ENCODE assay signal across 8 cellular contexts in genomic region chr20:34877002-34877264, GRCh38. TPM values are rescaled to one million over a fixed set of nuclear protein-coding genes. Genes with fewer than 3 reads are reported as not detected.
A peak's percentile ranks its signal among the peaks of the same experiment; 100 is the strongest.
DNase-seq lines count a peak whose midpoint lies in the region; ATAC-seq, FAIRE-seq and TF ChIP-seq lines count a peak whose summit lies in the region.

No MANE protein-coding gene starts in this region.

- peaks cover 40% of the 10 kb centered on the region for H3K4me1 Mint-ChIP-seq in activated naive CD8-positive, alpha-beta T cell treated with anti-CD3 and anti-CD28 coated beads for 36 hours

- H3K4me1 ChIP-seq in SK-N-SH (ENCODE audit: control insufficient read depth in 1 of 2, insufficient read depth in 2 of 2, low read depth in 1 of 2, low read length in 1 of 2): peaks cover 0 to 16% of the 10 kb centered on the region in 2 experiments; a peak in 2 of 4 replicates
- H3K4me1 ChIP-seq in keratinocyte (ENCODE audit: control insufficient read depth, extremely low read depth, insufficient read depth, low read length): peaks cover 27% of the 10 kb centered on the region
- H3K4me1 ChIP-seq in subcutaneous abdominal adipose tissue (ENCODE audit: control insufficient read depth in 5 of 5, insufficient read depth in 5 of 5, low read length in 5 of 5): peaks cover 3 to 66% (median 60%) of the 10 kb centered on the region in 5 donors

- H3K79me2 ChIP-seq in SK-N-SH (ENCODE audit: insufficient read depth) (peaks cover 20% of the 10 kb centered on the region; the same call in 1 of the 2 replicates), keratinocyte (ENCODE audit: control insufficient read depth, insufficient read depth, low read length) (peaks cover 31% of the 10 kb centered on the region)

- H3K36me3 ChIP-seq in SK-N-SH (replicated peaks in 1 of 2; ENCODE audit: control insufficient read depth in 1 of 2, insufficient read depth in 2 of 2, low read length in 1 of 2) (no peaks in the 10 kb centered on the region), keratinocyte (ENCODE audit: control insufficient read depth in 2 of 2, extremely low read depth in 1 of 2, insufficient read depth in 2 of 2, low read length in 2 of 2) (peaks cover 0 to 3% of the 10 kb centered on the region in 2 experiments), subcutaneous abdominal adipose tissue (ENCODE audit: control insufficient read depth in 5 of 5, insufficient read depth in 5 of 5, low read length in 5 of 5) (no peaks in the 10 kb centered on the region)

- H3K27me3 ChIP-seq in SK-N-SH (ENCODE audit: insufficient read depth) (no peaks in the 10 kb centered on the region), keratinocyte (ENCODE audit: control insufficient read depth, extremely low read depth, insufficient read depth, low read length) (no peaks in the 10 kb centered on the region), subcutaneous abdominal adipose tissue (ENCODE audit: control insufficient read depth in 5 of 5, insufficient read depth in 4 of 5, low read length in 5 of 5) (no peaks in the 10 kb centered on the region)

- H3K9me3 Mint-ChIP-seq in activated naive CD8-positive, alpha-beta T cell treated with anti-CD3 and anti-CD28 coated beads for 36 hours: no peaks in the 10 kb centered on the region

- H3K9ac ChIP-seq in SK-N-SH: peak overlapping the region; percentile 85
- H3K9ac ChIP-seq in keratinocyte (ENCODE audit: control insufficient read depth, extremely low read depth, insufficient read depth, low read length): peak overlapping the region; percentile 89
- peak overlapping the region; percentile 76 to 98 (median 95) for H3K9ac ChIP-seq in subcutaneous abdominal adipose tissue (ENCODE audit: low read length in 5 of 5)

- H3K4me3 Mint-ChIP-seq in activated naive CD8-positive, alpha-beta T cell treated with anti-CD3 and anti-CD28 coated beads for 36 hours: peak overlapping the region; percentile 87

- ATAC-seq in SK-N-SH treated with all-trans-retinoic acid at 6 μM for 48 hours (no peak), GM19463 (IDR thresholded peaks at IDR 0.05; ENCODE audit: unreplicated experiment) (no peak)

- H3K9me2 ChIP-seq in SK-N-SH: no peaks in the 10 kb centered on the region

- dilution Hi-C loops in keratinocyte (cut with MboI; ENCODE audit: extremely low pct_ligation_motif_present, low sequenced_read_pairs): no loop called here

- H3K27ac ChIP-seq in SK-N-SH (ENCODE audit: low read depth in 2 of 2, low read length in 1 of 2) (peak overlapping the region in 1 of 2 experiments; percentile 39; a peak in 1 of 4 replicates), keratinocyte (ENCODE audit: control insufficient read depth, insufficient read depth, low read length) (peak overlapping the region; percentile 77), subcutaneous abdominal adipose tissue (ENCODE audit: low read depth, low read length) (peak overlapping the region; percentile 91)

- peak overlapping the region; percentile 18 for H3K27ac Mint-ChIP-seq in activated naive CD8-positive, alpha-beta T cell treated with anti-CD3 and anti-CD28 coated beads for 36 hours

- POLR2A ChIA-PET in SK-N-SH (lab: Yijun Ruan, JAX): interaction anchor here (0.5 to 1.7 kb wide), 4 partner anchors 51 to 213 kb away, joined by 3 to 4 read pairs (median 3); partner anchors contain the start of genes GSS, MYH7B and NCOA6

- H3K36me3 Mint-ChIP-seq in activated naive CD8-positive, alpha-beta T cell treated with anti-CD3 and anti-CD28 coated beads for 36 hours: peaks cover 2% of the 10 kb centered on the region

- H4K20me1 ChIP-seq in SK-N-SH (ENCODE audit: insufficient read depth) (no peaks in the 10 kb centered on the region), keratinocyte (ENCODE audit: control insufficient read depth, extremely low read depth, insufficient read depth, low read length) (no peaks in the 10 kb centered on the region)

- peaks cover 5% of the 10 kb centered on the region for H3K9me1 ChIP-seq in keratinocyte (ENCODE audit: control insufficient read depth, extremely low read depth, insufficient read depth, low read length)

- 14% methylated on average over 12 of the region's 12 CpGs for WGBS in SK-N-SH (ENCODE audit: low lambda C conversion rate)

- H2AFZ ChIP-seq in SK-N-SH (ENCODE audit: low read depth): peak overlapping the region; percentile 91
- H2AFZ ChIP-seq in keratinocyte (ENCODE audit: control insufficient read depth, low read length): peak overlapping the region; percentile 85

- CTCF ChIA-PET in SK-N-SH (lab: Yijun Ruan, JAX): interaction anchor here (0.8 to 6.1 kb wide), 5 partner anchors 15 to 332 kb away, joined by 3 to 49 read pairs (median 5); no protein-coding TSS in a partner anchor

- H3K4me3 ChIP-seq in SK-N-SH (ENCODE audit: low read depth in 2 of 2, low read length in 1 of 2): peak overlapping the region; percentile 64 to 79
- peak overlapping the region; percentile 86 to 96 (median 94) for H3K4me3 ChIP-seq in keratinocyte (ENCODE audit: control insufficient read depth in 2 of 3, extremely low read depth in 1 of 3, insufficient read depth in 2 of 3, low read depth in 1 of 3, low read length in 3 of 3)
- peak overlapping the region; percentile 80 to 95 (median 84) for H3K4me3 ChIP-seq in subcutaneous abdominal adipose tissue (ENCODE audit: low read depth in 1 of 5, low read length in 5 of 5)

- no peak for TF ChIP-seq RAD21 in SK-N-SH (IDR thresholded peaks at IDR 0.05; ENCODE audit: low read length)

- FAIRE-seq in keratinocyte (lab: Jason Lieb, UNC): no peak

- H3K9me3 ChIP-seq in SK-N-SH: no peaks in the 10 kb centered on the region
- H3K9me3 ChIP-seq in keratinocyte (ENCODE audit: control insufficient read depth, low read depth, low read length): no peaks in the 10 kb centered on the region
- no peaks in the 10 kb centered on the region for H3K9me3 ChIP-seq in subcutaneous abdominal adipose tissue (ENCODE audit: control insufficient read depth in 5 of 5, low read length in 5 of 5)

- H3F3A ChIP-seq in SK-N-SH (replicated peaks; ENCODE audit: insufficient read depth): peaks cover 7% of the 10 kb centered on the region

- H3K4me2 ChIP-seq in SK-N-SH (peak overlapping the region; percentile 75), keratinocyte (ENCODE audit: control insufficient read depth, extremely low read depth, insufficient read depth, low read depth, low read length) (peak overlapping the region; percentile 93)

- TF ChIP-seq EP300 in SK-N-SH (IDR thresholded peaks at IDR 0.05; ENCODE audit: borderline replicate concordance in 1 of 2, low read depth in 1 of 2, low read length in 1 of 2): no peak

- no peak for TF ChIP-seq CTCF in SK-N-SH (IDR thresholded peaks at IDR 0.05)
- TF ChIP-seq CTCF in keratinocyte (optimal IDR thresholded peaks at IDR 0.05 in 1 of 3, IDR thresholded peaks at IDR 0.05 in 1 of 3, conservative IDR thresholded peaks at IDR 0.05 in 1 of 3; ENCODE audit: extremely low read depth in 1 of 3, insufficient read depth in 2 of 3, low read length in 3 of 3): no peak

- DNase-seq in SK-N-SH: no peak
- DNase-seq in activated naive CD8-positive, alpha-beta T cell treated with anti-CD3 and anti-CD28 coated beads for 36 hours: no peak
- no peak for DNase-seq in keratinocyte (ENCODE audit: low read depth, low spot score)
- DNase-seq in retina: no peak
- DNase-seq in ureter (ENCODE audit: low spot score): no peak

- H3K27me3 Mint-ChIP-seq in activated naive CD8-positive, alpha-beta T cell treated with anti-CD3 and anti-CD28 coated beads for 36 hours: no peaks in the 10 kb centered on the region

RNA-seq across cellular contexts. Expression of gene ACSS2, which starts 0.5 kb away (rescaled TPM):
- 25.5 and 31.4 TPM in 2 replicates for polyA plus RNA-seq in SK-N-SH (2012; rRNA removed)
- polyA plus RNA-seq in SK-N-SH (2012; cell fraction: cytosol; rRNA removed): 14.4 and 20.7 TPM in 2 replicates
- polyA plus RNA-seq in SK-N-SH (2012; cell fraction: nucleus; rRNA removed): 66.5 and 75.8 TPM in 2 replicates
- total RNA-seq in activated naive CD8-positive, alpha-beta T cell treated with anti-CD3 and anti-CD28 coated beads for 36 hours: 10 to 100 TPM in 1 of 2 experiments, 1 to 10 TPM in 1; 8.7 to 11.0 TPM
- polyA plus RNA-seq in keratinocyte: 79.0 to 91.9 TPM (median 90.6 TPM) in 3 replicates
- 35.9 TPM for polyA plus RNA-seq in keratinocyte (2011; ENCODE audit: low read depth)
- 54.8 and 62.6 TPM in 2 replicates for polyA plus RNA-seq in keratinocyte (2011; cell fraction: cytosol; rRNA removed)
- 96.5 and 108 TPM in 2 replicates for polyA plus RNA-seq in keratinocyte (2011; cell fraction: nucleus; rRNA removed)
- 45.3 and 70.1 TPM in 2 replicates for polyA plus RNA-seq in keratinocyte (2012; ENCODE audit: low replicate concordance)
- polyA minus RNA-seq in keratinocyte: 178 to 350 TPM (median 181 TPM) in 3 replicates
- 115 TPM for polyA minus RNA-seq in keratinocyte (2011; cell fraction: cytosol; rRNA and poly(A)+ RNA removed)
- polyA minus RNA-seq in keratinocyte (2011; cell fraction: nucleus; rRNA and poly(A)+ RNA removed): 63.4 and 83.8 TPM in 2 replicates
- 45.8 TPM for total RNA-seq in ureter

RNA-seq across cellular contexts. Expression of gene GGT7, which starts 4.3 kb away (rescaled TPM):
- polyA plus RNA-seq in SK-N-SH (2012; rRNA removed) (22.5 and 25.5 TPM in 2 replicates), keratinocyte (4.7 to 6.5 TPM (median 5.0 TPM) in 3 replicates)
- polyA plus RNA-seq in SK-N-SH (2012; cell fraction: cytosol; rRNA removed): 6.0 and 10.1 TPM in 2 replicates
- 105 TPM in 2 replicates for polyA plus RNA-seq in SK-N-SH (2012; cell fraction: nucleus; rRNA removed)
- total RNA-seq in activated naive CD8-positive, alpha-beta T cell treated with anti-CD3 and anti-CD28 coated beads for 36 hours: 10 to 100 TPM; 10.5 to 10.9 TPM
- 2.1 TPM for polyA plus RNA-seq in keratinocyte (2011; ENCODE audit: low read depth)
- polyA plus RNA-seq in keratinocyte (2011; cell fraction: cytosol; rRNA removed): 1.8 and 3.5 TPM in 2 replicates
- 11.3 and 13.5 TPM in 2 replicates for polyA plus RNA-seq in keratinocyte (2011; cell fraction: nucleus; rRNA removed)
- 5.5 and 6.2 TPM in 2 replicates for polyA plus RNA-seq in keratinocyte (2012; ENCODE audit: low replicate concordance)
- polyA minus RNA-seq in keratinocyte: 4.1 to 4.4 TPM (median 4.3 TPM) in 3 replicates
- 7.7 TPM for polyA minus RNA-seq in keratinocyte (2011; cell fraction: cytosol; rRNA and poly(A)+ RNA removed)
- 9.9 and 10.3 TPM in 2 replicates for polyA minus RNA-seq in keratinocyte (2011; cell fraction: nucleus; rRNA and poly(A)+ RNA removed)
- total RNA-seq in ureter: 27.3 TPM

RNA-seq across cellular contexts. Expression of gene NCOA6, which starts 51.5 kb away (rescaled TPM):
- polyA plus RNA-seq in SK-N-SH (2012; rRNA removed) (14.3 and 14.5 TPM in 2 replicates), keratinocyte (9.6 to 15.2 TPM (median 13.3 TPM) in 3 replicates)
- polyA plus RNA-seq in SK-N-SH (2012; cell fraction: cytosol; rRNA removed): 11.9 and 12.4 TPM in 2 replicates
- polyA plus RNA-seq in SK-N-SH (2012; cell fraction: nucleus; rRNA removed): 13.1 and 19.0 TPM in 2 replicates
- 10 to 100 TPM; 17.3 to 19.5 TPM for total RNA-seq in activated naive CD8-positive, alpha-beta T cell treated with anti-CD3 and anti-CD28 coated beads for 36 hours
- polyA plus RNA-seq in keratinocyte (2011; ENCODE audit: low read depth): 28.7 TPM
- polyA plus RNA-seq in keratinocyte (2011; cell fraction: cytosol; rRNA removed): 13.3 and 17.6 TPM in 2 replicates
- polyA plus RNA-seq in keratinocyte (2011; cell fraction: nucleus; rRNA removed): 38.8 and 41.7 TPM in 2 replicates
- polyA plus RNA-seq in keratinocyte (2012; ENCODE audit: low replicate concordance): 11.3 and 22.5 TPM in 2 replicates
- 16.0 to 25.0 TPM (median 23.5 TPM) in 3 replicates for polyA minus RNA-seq in keratinocyte
- 11.5 TPM for polyA minus RNA-seq in keratinocyte (2011; cell fraction: cytosol; rRNA and poly(A)+ RNA removed)
- 19.6 and 38.3 TPM in 2 replicates for polyA minus RNA-seq in keratinocyte (2011; cell fraction: nucleus; rRNA and poly(A)+ RNA removed)
- total RNA-seq in ureter: 40.7 TPM
